Comparison of ENCODE assay signal across 28 cellular contexts in the genomic region with DNA sequence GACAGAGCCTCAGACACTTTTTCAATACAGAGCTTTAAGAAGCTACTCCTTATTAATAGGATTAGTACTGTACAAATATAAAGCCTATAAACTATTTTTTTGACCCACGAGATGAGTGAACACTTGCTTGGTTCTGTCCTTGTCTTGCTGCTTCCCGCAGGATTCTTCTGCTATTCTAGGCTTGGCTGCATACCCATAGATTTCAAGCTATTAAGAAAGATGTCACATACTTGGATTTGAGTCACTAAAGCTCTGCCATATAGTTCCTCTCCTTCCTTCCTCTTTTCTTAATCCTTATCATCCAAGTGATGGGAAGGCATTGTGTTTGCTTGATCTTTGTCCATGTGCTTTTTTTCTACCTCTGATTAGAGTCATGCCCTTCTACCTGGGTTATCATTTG.
"Had no signal": no experiment of that assay in that cellular context is flagged by ENCODE, and none has a peak within 500 bp of the region (broad histone marks: within the 10 kb centered on the region; RNA-seq: fewer than 3 reads in every experiment).

No MANE protein-coding gene starts in this region.

- H3K4me3 ChIP-seq: coronary artery, dorsolateral prefrontal cortex, gastrocnemius medialis, heart left ventricle had no signal

- DNase-seq: activated B cell treated with CpG ODN at 0.5 μM for 24 hours; activated CD4-positive, alpha-beta T cell treated with anti-CD3 and anti-CD28 coated beads for 48 hours; activated CD4-positive, alpha-beta T cell treated with anti-CD3 and anti-CD28 coated beads, Interleukin-2, amount 50 U/mL, for 1 hour; activated CD4-positive, alpha-beta T cell treated with anti-CD3 and anti-CD28 coated beads, Interleukin-2, amount 50 U/mL, for 48 hours; activated CD8-positive, alpha-beta memory T cell treated with anti-CD3 and anti-CD28 coated beads for 24 hours; activated CD8-positive, alpha-beta T cell treated with anti-CD3 and anti-CD28 coated beads for 36 hours; activated effector memory CD4-positive, alpha-beta T cell treated with Interleukin-2 at 50 U/mL for 16 hours; activated gamma-delta T cell treated with Interleukin-2 at 50 U/mL for 16 hours; activated naive CD4-positive, alpha-beta T cell treated with anti-CD3 and anti-CD28 coated beads, Interleukin-2, amount 50 U/mL, for 16 hours; activated naive CD4-positive, alpha-beta T cell treated with Interleukin-2 at 50 U/mL for 16 hours; activated T-cell treated with anti-CD3 and anti-CD28 coated beads, Interleukin-2, amount 50 U/mL, for 4 hours; amniotic stem cell; anterior cingulate cortex; brain microvascular endothelial cell; dorsolateral prefrontal cortex; effector memory CD4-positive, alpha-beta T cell; endodermal cell; foreskin keratinocyte; gastrocnemius medialis; glutamatergic neuron; heart left ventricle; T-helper 17 cell; T1000; WERI-Rb-1 had no signal

- ATAC-seq: activated CD4-positive, CD25-positive, alpha-beta regulatory T cell treated with anti-CD3 and anti-CD28 coated beads, Interleukin-2, amount 50 U/mL, for 24 hours; activated CD8-positive, alpha-beta T cell treated with anti-CD3 and anti-CD28 coated beads for 36 hours; activated T-cell treated with anti-CD3 and anti-CD28 coated beads, Interleukin-2, amount 50 U/mL, for 4 hours; activated T-helper 17 cell treated with anti-CD3 and anti-CD28 coated beads, Interleukin-2, amount 50 U/mL, for 72 hours; esophagus mucosa; foreskin keratinocyte; gastrocnemius medialis; heart left ventricle; T-helper 17 cell had no signal
